ENCODE assay signal across 18 cellular contexts in the genomic region with DNA sequence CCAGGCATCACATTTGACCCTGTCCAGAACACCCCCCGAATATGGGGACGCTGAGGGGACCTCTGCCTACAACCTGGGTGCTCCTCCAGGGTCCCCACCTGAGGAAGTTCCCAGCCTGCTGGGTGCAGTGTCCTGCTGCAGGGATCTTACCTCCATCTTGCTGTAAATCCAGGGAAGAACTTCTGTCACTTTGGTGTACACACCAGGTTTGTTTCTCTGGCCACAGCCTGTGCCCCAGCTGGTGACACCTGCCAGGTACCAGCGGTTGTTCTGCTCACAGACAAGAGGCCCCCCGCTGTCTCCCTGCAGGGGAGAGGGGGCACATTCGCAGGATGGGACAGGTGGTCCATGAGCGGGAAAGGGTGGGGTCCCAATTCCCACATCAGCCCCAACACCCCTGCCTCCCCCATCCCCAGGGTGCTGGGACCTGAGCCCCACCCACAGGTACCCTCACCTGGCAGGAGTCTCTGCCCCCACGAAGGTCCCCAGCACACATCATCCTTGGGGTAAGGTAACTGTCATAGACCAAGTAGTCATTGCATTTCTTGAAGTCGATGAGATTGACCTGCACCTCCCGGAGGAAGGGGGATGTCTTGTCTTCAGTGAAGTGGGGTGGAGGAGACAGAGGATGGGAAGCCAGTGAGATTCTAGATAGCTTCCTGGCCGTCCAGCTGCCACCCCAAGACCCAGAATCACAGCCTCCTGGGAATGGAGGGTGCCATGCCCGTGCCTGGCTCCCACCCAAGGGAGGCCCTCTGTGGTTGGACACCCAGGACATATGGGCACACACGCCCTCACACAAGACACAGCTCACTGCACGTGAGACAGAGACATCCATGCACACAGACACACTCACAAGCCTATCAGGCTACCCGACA. TPM values are rescaled to one million over a fixed set of nuclear protein-coding genes. Genes with fewer than 3 reads are reported as not detected.
"Had no signal": no experiment of that assay in that cellular context is flagged by ENCODE, and none has a peak within 500 bp of the region (broad histone marks: within the 10 kb centered on the region; RNA-seq: fewer than 3 reads in every experiment).

No MANE protein-coding gene starts in this region.

- H3K9me3 ChIP-seq: breast epithelium, ovary, thoracic aorta had no signal

- H3K27ac ChIP-seq: breast epithelium, dorsolateral prefrontal cortex, ovary, thoracic aorta had no signal

- H3K36me3 ChIP-seq: breast epithelium, ovary, thoracic aorta had no signal

- H3K27me3 Mint-ChIP-seq: activated B cell treated with CpG ODN at 0.5 μM for 24 hours; stimulated activated naive CD8-positive, alpha-beta T cell treated with anti-CD3 and anti-CD28 coated beads, Interleukin-15, Interleukin-2, amounts not matched to agents 100 ng/mL and 50 ng/mL, for 24 hours had no signal

- H3K27me3 ChIP-seq: breast epithelium, dorsolateral prefrontal cortex, ovary had no signal

- H3K4me1 ChIP-seq: breast epithelium had no signal

- H3K9me3 Mint-ChIP-seq: activated B cell treated with CpG ODN at 0.5 μM for 24 hours; activated CD4-positive, alpha-beta T cell treated with anti-CD3 and anti-CD28 coated beads, Interleukin-2, amount 10 ng/mL, durations not matched to agents 24 days and 14 days; activated T-cell treated with anti-CD3 and anti-CD28 coated beads, Interleukin-2, amount 50 U/mL, for 4 hours; immature natural killer cell; nephron progenitor cell; stimulated activated naive CD8-positive, alpha-beta T cell treated with anti-CD3 and anti-CD28 coated beads, Interleukin-15, Interleukin-2, amounts not matched to agents 100 ng/mL and 50 ng/mL, for 24 hours had no signal

- DNase-seq: activated B cell treated with CpG ODN at 0.5 μM for 24 hours; activated CD4-positive, alpha-beta T cell treated with anti-CD3 and anti-CD28 coated beads, Interleukin-2, amount 10 ng/mL, durations not matched to agents 24 days and 14 days; activated gamma-delta T cell treated with Interleukin-2 at 50 U/mL for 16 hours; activated T-cell treated with anti-CD3 and anti-CD28 coated beads, Interleukin-2, amount 50 U/mL, for 4 hours; aorta; immature natural killer cell; left cardiac atrium; nephron progenitor cell; stimulated activated CD4-positive, alpha-beta T cell treated with anti-CD3 and anti-CD28 coated beads, Interleukin-15, amount 100 ng/mL, for 24 hours; stimulated activated CD4-positive, alpha-beta T cell treated with anti-CD3 and anti-CD28 coated beads, Interleukin-4, amount 100 ng/mL, for 24 hours had no signal

- ATAC-seq: activated T-cell treated with anti-CD3 and anti-CD28 coated beads, Interleukin-2, amount 50 U/mL, for 4 hours; esophagus mucosa; left cardiac atrium had no signal

- H3K27ac Mint-ChIP-seq: activated CD4-positive, alpha-beta T cell treated with anti-CD3 and anti-CD28 coated beads, Interleukin-2, amount 10 ng/mL, durations not matched to agents 24 days and 14 days; immature natural killer cell; nephron progenitor cell; stimulated activated naive CD8-positive, alpha-beta T cell treated with anti-CD3 and anti-CD28 coated beads, Interleukin-15, Interleukin-2, amounts not matched to agents 100 ng/mL and 50 ng/mL, for 24 hours had no signal

- H3K4me3 Mint-ChIP-seq: activated B cell treated with CpG ODN at 0.5 μM for 24 hours; activated CD4-positive, alpha-beta T cell treated with anti-CD3 and anti-CD28 coated beads, Interleukin-2, amount 10 ng/mL, durations not matched to agents 24 days and 14 days; activated T-cell treated with anti-CD3 and anti-CD28 coated beads, Interleukin-2, amount 50 U/mL, for 4 hours; immature natural killer cell; nephron progenitor cell; stimulated activated naive CD8-positive, alpha-beta T cell treated with anti-CD3 and anti-CD28 coated beads, Interleukin-15, Interleukin-2, amounts not matched to agents 100 ng/mL and 50 ng/mL, for 24 hours had no signal

- H3K4me3 ChIP-seq: breast epithelium, dorsolateral prefrontal cortex, lung, ovary, thoracic aorta had no signal

RNA-seq across cellular contexts. Expression of gene FXYD6, which starts 27.3 kb away (rescaled TPM):
- total RNA-seq: activated B cell treated with CpG ODN at 0.5 μM for 24 hours; activated CD4-positive, alpha-beta T cell treated with anti-CD3 and anti-CD28 coated beads, Interleukin-2, amount 10 ng/mL, durations not matched to agents 24 days and 14 days; T-helper 1 cell treated with Interleukin-12 subunit alpha and Interleukin-12 subunit beta and Interleukin-4 antibody, amounts not matched to agents 30 ng/mL and 1 ng/mL, for 36 hours had no signal
- polyA plus RNA-seq: immature natural killer cell had no signal
